11 cellular contexts compared by ENCODE assay signal in genomic region chr22:22958621-22959020, GRCh38.
"Had no signal": no experiment of that assay in that cellular context is flagged by ENCODE, and none has a peak within 500 bp of the region (broad histone marks: within the 10 kb centered on the region; RNA-seq: fewer than 3 reads in every experiment).

No MANE protein-coding gene starts in this region.

- DNase-seq: esophagus squamous epithelium, left lung, lower lobe of right lung had no signal

- H3K36me3 Mint-ChIP-seq: mesothelial cell of epicardium had no signal

- H3K27ac ChIP-seq: coronary artery, dorsolateral prefrontal cortex, epithelial cell of prostate, esophagus squamous epithelium, left lung, lower lobe of right lung had no signal

- H3K27ac Mint-ChIP-seq: mesothelial cell of epicardium had no signal

- ATAC-seq: gastrocnemius medialis had no signal

- FAIRE-seq: keratinocyte had no signal

- H3K4me1 Mint-ChIP-seq: mesothelial cell of epicardium had no signal

- H3K4me3 ChIP-seq: coronary artery, dorsolateral prefrontal cortex, esophagus squamous epithelium, gastrocnemius medialis, heart right ventricle, left lung, lower lobe of right lung, mucosa of descending colon had no signal

- H3K4me1 ChIP-seq: gastrocnemius medialis, left lung, lower lobe of right lung had no signal

- H3K9me3 ChIP-seq: esophagus squamous epithelium, gastrocnemius medialis, mucosa of descending colon had no signal

- H3K4me3 Mint-ChIP-seq: mesothelial cell of epicardium had no signal

- H3K36me3 ChIP-seq: esophagus squamous epithelium, gastrocnemius medialis, heart right ventricle, left lung, lower lobe of right lung had no signal
